11 cellular contexts compared by ENCODE assay signal in the genomic region with DNA sequence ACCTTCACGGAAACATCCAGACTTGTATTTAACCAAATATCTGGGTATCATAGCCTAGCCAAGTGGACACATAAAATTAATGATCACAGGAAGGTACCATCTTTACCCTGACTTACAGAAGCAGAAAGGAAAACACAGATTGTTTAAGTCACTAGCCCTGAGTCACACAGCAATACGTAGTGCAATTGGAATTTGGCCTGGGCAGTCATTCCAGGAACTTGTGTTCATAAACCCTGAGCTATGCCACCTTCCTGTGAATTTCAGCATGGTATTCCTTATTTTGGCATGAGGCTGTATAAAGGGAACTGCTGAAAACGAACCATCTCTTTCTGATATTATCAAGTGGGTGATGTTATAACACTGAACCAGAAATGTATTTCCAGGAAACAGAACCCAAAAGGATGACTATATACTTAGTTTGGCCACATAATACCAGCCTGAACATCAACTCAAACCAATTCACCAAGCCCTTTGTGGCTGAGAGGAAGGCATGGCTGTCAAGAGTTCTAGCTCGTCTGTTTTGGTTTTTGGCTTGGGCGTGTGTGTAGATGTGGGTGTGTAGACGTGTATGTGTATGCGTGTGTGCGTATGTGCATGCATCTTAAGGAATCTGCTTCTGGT.
DNase-seq lines count a peak whose midpoint lies in the region; TF ChIP-seq lines count a peak whose summit lies in the region.
"Had no signal": no experiment of that assay in that cellular context is flagged by ENCODE, and none has a peak within 500 bp of the region (broad histone marks: within the 10 kb centered on the region; RNA-seq: fewer than 3 reads in every experiment).

No MANE protein-coding gene starts in this region.

- no peaks in the 10 kb centered on the region for H3K9me3 ChIP-seq in AG04450 (ENCODE audit: control insufficient read depth, insufficient read depth, low read length)
- H3K9me3 ChIP-seq in esophagus muscularis mucosa = no peaks in the 10 kb centered on the region

- H3K4me1 ChIP-seq in esophagus muscularis mucosa = peaks cover 8 to 18% (median 16%) of the 10 kb centered on the region in 4 donors

- no peaks in the 10 kb centered on the region for H3K27me3 ChIP-seq in AG04450 (ENCODE audit: control insufficient read depth, insufficient read depth, low read length)
- no peaks in the 10 kb centered on the region for H3K27me3 ChIP-seq in esophagus muscularis mucosa

- no peak for TF ChIP-seq EP300 in esophagus muscularis mucosa (IDR thresholded peaks at IDR 0.05)

- intact Hi-C loops in esophagus muscularis mucosa (cut with DNase I) = no loop called here

- no peak overlapping the region for H3K27ac ChIP-seq in AG04450 (ENCODE audit: low read depth, low read length)
- H3K27ac ChIP-seq in esophagus muscularis mucosa (replicated peaks in 1 of 4) = no peak overlapping the region
- H3K27ac ChIP-seq: C4-2B had no signal

- peak; percentile 66 for DNase-seq in AG04450 (ENCODE audit: low read depth, low spot score)
- peak; percentile 85 for DNase-seq in LHCN-M2 (ENCODE audit: low read depth)
- DNase-seq in choroid plexus epithelial cell (ENCODE audit: low read depth) = peak; percentile 74
- peak; percentile 56 to 80 for DNase-seq in lung microvascular endothelial cell (ENCODE audit: low read depth in 2 of 2)
- DNase-seq in NCI-H2171 treated with DMSO at 0.1 percent for 48 hours (lab: John Stamatoyannopoulos, UW) = no peak
- DNase-seq in GM19240 (ENCODE audit: insufficient read length, low spot score) = no peak
- no peak for DNase-seq in esophagus muscularis mucosa (ENCODE audit: extremely low spot score)
- no peak for DNase-seq in NK-92 treated with Interleukin-12 subunit alpha and Interleukin-12 subunit beta, amount 100 ng/mL, for 24 hours (lab: John Stamatoyannopoulos, UW)
- DNase-seq: activated T-cell treated with anti-CD3 and anti-CD28 coated beads, Interleukin-2, amount 50 U/mL, for 4 hours; immature natural killer cell had no signal

- H3K36me3 ChIP-seq in esophagus muscularis mucosa = no peaks in the 10 kb centered on the region

- POLR2A ChIA-PET in AG04450 (lab: Yijun Ruan, JAX) = interaction anchor here (1.5 to 1.6 kb wide), 2 partner anchors 22 to 533 kb away, joined by 3 to 5 read pairs; partner anchors contain the start of gene ID2

- H3K4me3 ChIP-seq in AG04450 (ENCODE audit: low read depth, low read length) (no peak overlapping the region), choroid plexus epithelial cell (ENCODE audit: low read depth, low read length) (no peak overlapping the region), esophagus muscularis mucosa (no peak overlapping the region)

- TF ChIP-seq CTCF in AG04450 (IDR thresholded peaks at IDR 0.05; ENCODE audit: low read depth, low read length) = no peak
- no peak for TF ChIP-seq CTCF in choroid plexus epithelial cell (conservative IDR thresholded peaks at IDR 0.05; ENCODE audit: low read depth, low read length)
- TF ChIP-seq CTCF in esophagus muscularis mucosa (IDR thresholded peaks at IDR 0.05) = no peak

- no peak for TF ChIP-seq POLR2A in esophagus muscularis mucosa (IDR thresholded peaks at IDR 0.05; ENCODE audit: low read depth)

- 90% methylated on average over 8 of the region's 8 CpGs for WGBS in esophagus muscularis mucosa

- CTCF ChIA-PET in AG04450 (lab: Charles Lee) = no interaction called here

Comparison
In these comparisons a context has a peak if more than half of its experiments do, and no peak if none do; other contexts are left out.
1. DNase-seq: peak in AG04450 (single experiment), LHCN-M2 (single experiment), choroid plexus epithelial cell (single experiment) and lung microvascular endothelial cell (2 of 2); none in NCI-H2171 treated with DMSO at 0.1 percent for 48 hours (single experiment), GM19240 (single experiment), esophagus muscularis mucosa (single experiment) and NK-92 treated with Interleukin-12 subunit alpha and Interleukin-12 subunit beta, amount 100 ng/mL, for 24 hours (single experiment).